12 cellular contexts compared by ENCODE assay signal in genomic region chr6:53581161-53581560, GRCh38. TPM values are rescaled to one million over a fixed set of nuclear protein-coding genes. Genes with fewer than 3 reads are reported as not detected.
DNase-seq lines count a peak whose midpoint lies in the region; ATAC-seq, FAIRE-seq and TF ChIP-seq lines count a peak whose summit lies in the region.
"Had no signal": no experiment of that assay in that cellular context is flagged by ENCODE, and none has a peak within 500 bp of the region (broad histone marks: within the 10 kb centered on the region; RNA-seq: fewer than 3 reads in every experiment).

No MANE protein-coding gene starts in this region.

- no peaks in the 10 kb centered on the region for H3K36me3 Mint-ChIP-seq in CD8-positive, alpha-beta memory T cell

- no peak overlapping the region for H2BK15ac ChIP-seq in mesenchymal stem cell (ENCODE audit: low read depth, poor library complexity, severe bottlenecking)

- no peak overlapping the region for H3K14ac ChIP-seq in mesenchymal stem cell (ENCODE audit: low read length in 2 of 2)

- H3K27ac ChIP-seq in mesenchymal stem cell (ENCODE audit: low read length, poor library complexity, severe bottlenecking): no peak overlapping the region
- H3K27ac ChIP-seq in CD8-positive, alpha-beta memory T cell (ENCODE audit: low read depth, low read length): no peak overlapping the region

- H3K9me3 Mint-ChIP-seq in CD8-positive, alpha-beta memory T cell: no peaks in the 10 kb centered on the region

- DNase-seq in AG10803 (ENCODE audit: low read depth): peak; percentile 64
- DNase-seq in bronchial epithelial cell (ENCODE audit: low read depth): peak; percentile 61
- no peak for DNase-seq in mesenchymal stem cell
- no peak for DNase-seq in germinal center (ENCODE audit: low spot score)
- no peak for DNase-seq in frontal cortex (ENCODE audit: low spot score in 2 of 2)
- DNase-seq in CD8-positive, alpha-beta memory T cell: no peak
- no peak for DNase-seq in pons (ENCODE audit: low spot score)
- DNase-seq: caudate nucleus; NCI-H1105 treated with DMSO at 0.1 percent for 48 hours; small intestine; stimulated activated CD8-positive, alpha-beta memory T cell treated with anti-CD3 and anti-CD28 coated beads, Interleukin-4, amount 100 ng/mL, for 48 hours had no signal

- TF ChIP-seq CTCF in AG10803 (conservative IDR thresholded peaks at IDR 0.05; ENCODE audit: low read length) (no peak), bronchial epithelial cell (IDR thresholded peaks at IDR 0.05; ENCODE audit: insufficient read depth, low read length, severe bottlenecking) (no peak)

- no peaks in the 10 kb centered on the region for H3K79me1 ChIP-seq in mesenchymal stem cell (replicated peaks; ENCODE audit: low read length, poor library complexity, severe bottlenecking)

- H2BK12ac ChIP-seq in mesenchymal stem cell (ENCODE audit: low read length in 2 of 2): no peak overlapping the region

- no peak overlapping the region for H3K23ac ChIP-seq in mesenchymal stem cell (ENCODE audit: low read length in 2 of 2)

- POLR2A ChIA-PET in CD8-positive, alpha-beta memory T cell (lab: Charles Lee): no interaction called here

- H3K4me1 ChIP-seq in mesenchymal stem cell (ENCODE audit: control insufficient read depth, insufficient read depth, low read depth, low read length): no peaks in the 10 kb centered on the region
- H3K4me1 ChIP-seq in CD8-positive, alpha-beta memory T cell (ENCODE audit: insufficient read depth, low read length): no peaks in the 10 kb centered on the region

- H2BK5ac ChIP-seq in mesenchymal stem cell (ENCODE audit: low read depth, low read length, poor library complexity, severe bottlenecking): no peak overlapping the region

- no peak overlapping the region for H4K91ac ChIP-seq in mesenchymal stem cell (ENCODE audit: low read length)

- no peaks in the 10 kb centered on the region for H3K27me3 Mint-ChIP-seq in CD8-positive, alpha-beta memory T cell

- no peak overlapping the region for H3K4me2 ChIP-seq in mesenchymal stem cell (ENCODE audit: low read length, poor library complexity, severe bottlenecking)

- H3K9me3 ChIP-seq in mesenchymal stem cell (ENCODE audit: control insufficient read depth, low read length): no peaks in the 10 kb centered on the region
- no peaks in the 10 kb centered on the region for H3K9me3 ChIP-seq in CD8-positive, alpha-beta memory T cell (ENCODE audit: low read length)

- H3K36me3 ChIP-seq in bronchial epithelial cell (ENCODE audit: control insufficient read depth, insufficient read depth, low read length): no peaks in the 10 kb centered on the region
- H3K36me3 ChIP-seq in mesenchymal stem cell (ENCODE audit: control insufficient read depth in 1 of 2, insufficient read depth in 2 of 2, low read depth in 1 of 2, low read length in 2 of 2): no peaks in the 10 kb centered on the region
- H3K36me3 ChIP-seq in CD8-positive, alpha-beta memory T cell (ENCODE audit: insufficient read depth, low read length): no peaks in the 10 kb centered on the region

- H2BK120ac ChIP-seq in mesenchymal stem cell (ENCODE audit: low read depth, low read length): no peak overlapping the region

- no peak overlapping the region for H3K18ac ChIP-seq in mesenchymal stem cell (ENCODE audit: low read depth in 1 of 2, low read length in 2 of 2)

- H3K27ac Mint-ChIP-seq in CD8-positive, alpha-beta memory T cell: peak overlapping the region in 2 of 8 donors; percentile 48 to 66

- peak overlapping the region in 1 of 7 donors; percentile 25 for H3K4me3 Mint-ChIP-seq in CD8-positive, alpha-beta memory T cell

- peak; percentile 22 for ATAC-seq in HG03432 (IDR thresholded peaks at IDR 0.05; ENCODE audit: unreplicated experiment)

- H3K27me3 ChIP-seq in bronchial epithelial cell (ENCODE audit: control insufficient read depth, insufficient read depth, low read length): no peaks in the 10 kb centered on the region
- H3K27me3 ChIP-seq in mesenchymal stem cell (ENCODE audit: control insufficient read depth in 1 of 2, insufficient read depth in 1 of 2, low read length in 2 of 2): no peaks in the 10 kb centered on the region
- no peaks in the 10 kb centered on the region for H3K27me3 ChIP-seq in CD8-positive, alpha-beta memory T cell (ENCODE audit: insufficient read depth, low read length, poor library complexity, severe bottlenecking)

- CTCF ChIA-PET in CD8-positive, alpha-beta memory T cell (lab: Charles Lee): interaction anchor here (0.8 kb wide), 1 partner anchor 71 kb away, joined by 3 read pairs; no protein-coding TSS in a partner anchor

- no peak overlapping the region for H4K8ac ChIP-seq in mesenchymal stem cell (ENCODE audit: low read length)

- WGBS in mesenchymal stem cell: 83% methylated on average over 2 of the region's 2 CpGs

- H3K4me3 ChIP-seq in AG10803 (ENCODE audit: low read length) (no peak overlapping the region), bronchial epithelial cell (ENCODE audit: low read depth, low read length) (no peak overlapping the region), mesenchymal stem cell (ENCODE audit: insufficient read depth in 1 of 2, low read depth in 1 of 2, low read length in 2 of 2) (no peak overlapping the region)
- no peak overlapping the region for H3K4me3 ChIP-seq in CD8-positive, alpha-beta memory T cell (ENCODE audit: low read length)

- no peak overlapping the region for H3K4ac ChIP-seq in mesenchymal stem cell (ENCODE audit: low read depth in 1 of 2, low read length in 2 of 2)

- peak overlapping the region; percentile 59 for H3K9ac ChIP-seq in mesenchymal stem cell (ENCODE audit: low read length)

- FAIRE-seq in bronchial epithelial cell (lab: Jason Lieb, UNC) (peak; percentile 47), frontal cortex (lab: Jason Lieb, UNC) (no peak)
- FAIRE-seq: small intestine had no signal

- H3K4me1 Mint-ChIP-seq in CD8-positive, alpha-beta memory T cell: peaks cover 0 to 4% (median 0%) of the 10 kb centered on the region in 3 donors

- no peak overlapping the region for H2AK5ac ChIP-seq in mesenchymal stem cell (ENCODE audit: low read length, severe bottlenecking)

- no peak overlapping the region for H2AFZ ChIP-seq in mesenchymal stem cell (ENCODE audit: low read depth, low read length)

RNA-seq across cellular contexts. Expression of gene GCLC, which starts 36.3 kb away (rescaled TPM):
- total RNA-seq in bronchial epithelial cell (74.8 and 90.9 TPM in 2 replicates), frontal cortex (15.9 TPM)
- 16.7 TPM for polyA plus RNA-seq in mesenchymal stem cell (2013, experiment 1 of 2)
- polyA plus RNA-seq in mesenchymal stem cell (2013, experiment 2 of 2): 20.0 TPM
- total RNA-seq in CD8-positive, alpha-beta memory T cell: 10 to 100 TPM; 33.3 to 37.1 TPM
- polyA plus RNA-seq in CD8-positive, alpha-beta memory T cell: 18.5 TPM

Comparison
In these comparisons a context has a peak if more than half of its experiments do, and no peak if none do; other contexts are left out.
1. DNase-seq: peak in AG10803 (single experiment) and bronchial epithelial cell (single experiment); none in mesenchymal stem cell (single experiment), germinal center (single experiment), frontal cortex (0 of 2), CD8-positive, alpha-beta memory T cell (0 of 5) and pons (single experiment).